12 cellular contexts compared by ENCODE assay signal in the genomic region with DNA sequence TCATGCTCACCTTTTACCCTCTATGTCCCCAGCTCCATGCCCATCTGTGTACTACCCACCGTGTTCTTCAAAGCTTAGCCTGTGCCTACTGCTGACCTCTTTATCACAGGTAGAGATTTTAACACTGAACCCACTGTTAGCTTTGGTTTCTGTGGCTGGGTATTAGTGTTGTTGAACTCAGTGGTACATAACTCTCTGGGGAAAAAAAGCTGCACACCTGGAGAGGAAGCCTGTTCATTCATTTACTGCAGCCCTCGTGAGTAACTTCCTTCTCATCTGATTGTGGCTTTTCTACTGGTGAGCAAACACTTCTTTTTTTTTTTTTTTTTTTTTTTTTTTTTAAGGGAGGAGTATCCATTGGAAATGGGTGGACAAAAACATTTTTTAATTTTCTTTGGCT.
DNase-seq lines count a peak whose midpoint lies in the region; ATAC-seq and TF ChIP-seq lines count a peak whose summit lies in the region.
"Had no signal": no experiment of that assay in that cellular context is flagged by ENCODE, and none has a peak within 500 bp of the region (broad histone marks: within the 10 kb centered on the region; RNA-seq: fewer than 3 reads in every experiment).

No MANE protein-coding gene starts in this region.

- H3K27me3 Mint-ChIP-seq in stimulated activated memory B cell treated with anti-CD40 and anti-IgM and Interleukin-4, amounts not matched to agents 10 μg/mL and 1 μg/mL and 100 μg/mL, for 72 hours = no peaks in the 10 kb centered on the region
- no peaks in the 10 kb centered on the region for H3K27me3 Mint-ChIP-seq in CD4-positive, alpha-beta T cell

- CTCF ChIA-PET in CD4-positive, alpha-beta T cell (lab: Charles Lee) = no interaction called here

- no peak for TF ChIP-seq CTCF in CD4-positive, alpha-beta T cell (IDR thresholded peaks at IDR 0.05)

- no peaks in the 10 kb centered on the region for H3K36me3 ChIP-seq in MG63

- DNase-seq in NCI-H2171 treated with DMSO at 0.1 percent for 48 hours (lab: John Stamatoyannopoulos, UW) = peak; percentile 38
- no peak for DNase-seq in NCI-H2171 (lab: John Stamatoyannopoulos, UW)
- DNase-seq in CD4-positive, alpha-beta T cell = no peak
- DNase-seq in MG63 = no peak
- no peak for DNase-seq in NCI-H82 treated with DMSO at 0.1 percent for 48 hours (lab: John Stamatoyannopoulos, UW; ENCODE audit: unreplicated experiment)
- DNase-seq: effector CD8-positive, alpha-beta T cell; NCI-H146; stimulated activated naive CD4-positive, alpha-beta T cell had no signal

- H3K27me3 ChIP-seq in CD4-positive, alpha-beta T cell (ENCODE audit: control insufficient read depth, insufficient read depth, low read length) = no peaks in the 10 kb centered on the region
- H3K27me3 ChIP-seq in MG63 = no peaks in the 10 kb centered on the region

- POLR2A ChIA-PET in CD4-positive, alpha-beta T cell (lab: Charles Lee) = no interaction called here

- H3K27ac ChIP-seq in CD4-positive, alpha-beta T cell (ENCODE audit: low read depth, low read length) = no peak overlapping the region

- H3K4me3 ChIP-seq in MG63 = no peak overlapping the region
- H3K4me3 ChIP-seq: lung had no signal

- no peaks in the 10 kb centered on the region for H3K4me1 Mint-ChIP-seq in stimulated activated memory B cell treated with anti-CD40 and anti-IgM and Interleukin-4, amounts not matched to agents 10 μg/mL and 1 μg/mL and 100 μg/mL, for 72 hours
- H3K4me1 Mint-ChIP-seq in CD4-positive, alpha-beta T cell (ENCODE audit: low read depth) = no peaks in the 10 kb centered on the region

- intact Hi-C loops in CD4-positive, alpha-beta T cell (cut with DNase I, micrococcal nuclease) = no loop called here

- H3K36me3 Mint-ChIP-seq in stimulated activated memory B cell treated with anti-CD40 and anti-IgM and Interleukin-4, amounts not matched to agents 10 μg/mL and 1 μg/mL and 100 μg/mL, for 72 hours = no peaks in the 10 kb centered on the region
- H3K36me3 Mint-ChIP-seq in CD4-positive, alpha-beta T cell (ENCODE audit: low read depth) = no peaks in the 10 kb centered on the region

- no peak overlapping the region for H3K4me3 Mint-ChIP-seq in stimulated activated memory B cell treated with anti-CD40 and anti-IgM and Interleukin-4, amounts not matched to agents 10 μg/mL and 1 μg/mL and 100 μg/mL, for 72 hours
- H3K4me3 Mint-ChIP-seq in CD4-positive, alpha-beta T cell = no peak overlapping the region

- H3K9me3 Mint-ChIP-seq in stimulated activated memory B cell treated with anti-CD40 and anti-IgM and Interleukin-4, amounts not matched to agents 10 μg/mL and 1 μg/mL and 100 μg/mL, for 72 hours = no peaks in the 10 kb centered on the region
- H3K9me3 Mint-ChIP-seq in CD4-positive, alpha-beta T cell = no peaks in the 10 kb centered on the region

- H3K27ac Mint-ChIP-seq in stimulated activated memory B cell treated with anti-CD40 and anti-IgM and Interleukin-4, amounts not matched to agents 10 μg/mL and 1 μg/mL and 100 μg/mL, for 72 hours = no peak overlapping the region
- no peak overlapping the region for H3K27ac Mint-ChIP-seq in CD4-positive, alpha-beta T cell

- ATAC-seq in GM21825 (IDR thresholded peaks at IDR 0.05; ENCODE audit: unreplicated experiment) (peak; percentile 76), HG03520 (IDR thresholded peaks at IDR 0.05; ENCODE audit: unreplicated experiment) (peak; percentile 83)
- peak; percentile 51 for ATAC-seq in stimulated activated memory B cell treated with anti-CD40 and anti-IgM and Interleukin-4, amounts not matched to agents 10 μg/mL and 1 μg/mL and 100 μg/mL, for 72 hours
- ATAC-seq in CD4-positive, alpha-beta T cell (ENCODE audit: poor library complexity) = no peak

- H3K9me3 ChIP-seq in CD4-positive, alpha-beta T cell (ENCODE audit: control insufficient read depth, low read length) = no peaks in the 10 kb centered on the region
- no peaks in the 10 kb centered on the region for H3K9me3 ChIP-seq in MG63
